ENCODE assay signal across 8 cellular contexts in genomic region chr10:113960617-113961260, GRCh38.
DNase-seq lines count a peak whose midpoint lies in the region; ATAC-seq, FAIRE-seq and TF ChIP-seq lines count a peak whose summit lies in the region.

No MANE protein-coding gene starts in this region.

- no peak overlapping the region for H4K8ac ChIP-seq in H1 (ENCODE audit: extremely low read depth, insufficient read depth, low read length)

- no peak for FAIRE-seq in H1 (lab: Jason Lieb, UNC)

- H3K9ac ChIP-seq in OCI-LY1 (ENCODE audit: low read length) = peak overlapping the region; percentile 21; the same call in 1 of the 2 replicates
- H3K9ac ChIP-seq in H1 (replicated peaks in 1 of 4; ENCODE audit: extremely low read depth in 1 of 4, low read depth in 3 of 4, low read length in 3 of 4) = no peak overlapping the region

- H3F3A ChIP-seq in OCI-LY1 (ENCODE audit: insufficient read depth, low read length) = no peaks in the 10 kb centered on the region; the same call in none of the 2 replicates

- H2AK5ac ChIP-seq in H1 (ENCODE audit: low read depth, low read length) = 0 out of 2 replicates have a peak overlapping the region, but pooled peaks have one; percentile 19

- no peak overlapping the region for H2BK120ac ChIP-seq in H1 (replicated peaks; ENCODE audit: low read depth, low read length)

- H3K4me2 ChIP-seq in OCI-LY1 (ENCODE audit: low read length) = peak overlapping the region; percentile 54
- H3K4me2 ChIP-seq in H1 (ENCODE audit: insufficient read depth in 1 of 2, low read depth in 2 of 2, low read length in 2 of 2) = no peak overlapping the region

- intact Hi-C loops in upper lobe of right lung (cut with DNase I) = no loop called here

- no peak overlapping the region for H3K4ac ChIP-seq in H1 (replicated peaks; ENCODE audit: insufficient read length, low read depth, low read length)

- no peaks in the 10 kb centered on the region for H3K79me1 ChIP-seq in H1 (ENCODE audit: low read depth, low read length)

- H3K9me2 ChIP-seq in OCI-LY1 (ENCODE audit: low read depth, low read length) = no peaks in the 10 kb centered on the region

- H3K4me1 ChIP-seq in OCI-LY1 (ENCODE audit: insufficient read depth, low read length, severe bottlenecking) = peaks cover 53% of the 10 kb centered on the region
- H3K4me1 ChIP-seq in H1 (replicated peaks in 1 of 4; ENCODE audit: control insufficient read depth in 3 of 4, insufficient read depth in 4 of 4, low read length in 3 of 4) = no peaks in the 10 kb centered on the region; a peak in 1 of 7 replicates
- H3K4me1 ChIP-seq in upper lobe of right lung = peaks cover 28% of the 10 kb centered on the region

- no peak overlapping the region for H2BK20ac ChIP-seq in H1 (ENCODE audit: low read length)

- ATAC-seq in HG02610 (IDR thresholded peaks at IDR 0.05; ENCODE audit: unreplicated experiment) = peak; percentile 37
- peak; percentile 47 for ATAC-seq in upper lobe of right lung

- no peak overlapping the region for H4K91ac ChIP-seq in H1 (replicated peaks; ENCODE audit: insufficient read length, low read length)

- peak; percentile 80 for DNase-seq in GM06990 (ENCODE audit: extremely low read depth, insufficient read length)
- peak in 1 of 2 experiments; percentile 10 for DNase-seq in H1 (ENCODE audit: low read depth in 1 of 2, low spot score in 2 of 2)
- DNase-seq in upper lobe of right lung = no peak
- DNase-seq in Kasumi-1 (lab: John Stamatoyannopoulos, UW) = no peak
- DNase-seq in UCSD-AML1 (lab: John Stamatoyannopoulos, UW; ENCODE audit: unreplicated experiment) = no peak
- no peak for DNase-seq in G401 (ENCODE audit: low spot score)

- no peak for TF ChIP-seq EP300 in H1 (IDR thresholded peaks at IDR 0.05; ENCODE audit: borderline replicate concordance in 1 of 2, low read depth in 2 of 2, low read length in 2 of 2)

- H3K4me3 ChIP-seq in GM06990 (replicated peaks; ENCODE audit: low read depth, low read length) (no peak overlapping the region; the same call in 1 of the 2 replicates), OCI-LY1 (ENCODE audit: low read depth, low read length, poor library complexity, severe bottlenecking) (peak overlapping the region; percentile 39), H1 (ENCODE audit: extremely low read depth in 1 of 4, insufficient read depth in 2 of 4, low read depth in 3 of 4, low read length in 4 of 4) (no peak overlapping the region), upper lobe of right lung (no peak overlapping the region)

- no peak overlapping the region for H2BK12ac ChIP-seq in H1 (ENCODE audit: low read depth, low read length)

- no peak overlapping the region for H2AFZ ChIP-seq in OCI-LY1 (ENCODE audit: low read length)
- 0 out of 2 replicates have a peak overlapping the region, but pooled peaks have one; percentile 6 for H2AFZ ChIP-seq in H1 (ENCODE audit: low read length)

- H2BK5ac ChIP-seq in H1 (ENCODE audit: low read depth, low read length) = no peak overlapping the region; the same call in 1 of the 2 replicates

- H3K9me3 ChIP-seq in OCI-LY1 (ENCODE audit: low read length) (no peaks in the 10 kb centered on the region), H1 (ENCODE audit: insufficient read depth in 2 of 2, low read depth in 1 of 2, low read length in 1 of 2) (no peaks in the 10 kb centered on the region), upper lobe of right lung (no peaks in the 10 kb centered on the region)

- no peak for TF ChIP-seq POLR2A in H1 (IDR thresholded peaks at IDR 0.05; ENCODE audit: control extremely low read depth in 1 of 2, low read depth in 2 of 2, low read length in 2 of 2)

- TF ChIP-seq CTCF in GM06990 (IDR thresholded peaks at IDR 0.05; ENCODE audit: insufficient read depth, low read length, poor library complexity, severe bottlenecking) (no peak), OCI-LY1 (IDR thresholded peaks at IDR 0.05; ENCODE audit: low read length) (no peak), H1 (IDR thresholded peaks at IDR 0.05; ENCODE audit: control extremely low read depth in 1 of 3, insufficient read depth in 1 of 3, low read depth in 1 of 3, low read length in 3 of 3) (no peak), upper lobe of right lung (IDR thresholded peaks at IDR 0.05) (no peak)

- H3K23me2 ChIP-seq in H1 (ENCODE audit: low read depth, low read length) = no peaks in the 10 kb centered on the region; the same call in 1 of the 2 replicates

- H2BK15ac ChIP-seq in H1 (ENCODE audit: low read length) = no peak overlapping the region

- peak overlapping the region; percentile 90 for H3K27ac ChIP-seq in OCI-LY1 (ENCODE audit: low read depth, low read length, poor library complexity, severe bottlenecking)
- no peak overlapping the region for H3K27ac ChIP-seq in H1 (ENCODE audit: low read depth, low read length)
- peak overlapping the region; percentile 76 for H3K27ac ChIP-seq in upper lobe of right lung

- WGBS in H1 (ENCODE audit: extremely low coverage in 1 of 2, insufficient coverage in 1 of 2, insufficient read length in 1 of 2, insufficient replicate concordance in 2 of 2, low coverage in 1 of 2, low lambda C conversion rate in 2 of 2, missing lambda C conversion rate in 1 of 2), 2 experiments = 80% methylated on average over 12 of the region's 12 CpGs; no CpG with 5 or more reads in 1 of the 2 experiments

- H3K14ac ChIP-seq in H1 (ENCODE audit: insufficient read length) = no peak overlapping the region

- H3K18ac ChIP-seq in H1 (ENCODE audit: extremely low read depth, low read length) = no peak overlapping the region

- in situ Hi-C loops in G401 (cut with HindIII; ENCODE audit: low sequenced_read_pairs) = no loop called here

- H3K56ac ChIP-seq in H1 (replicated peaks; ENCODE audit: insufficient read length, low read depth, low read length) = no peak overlapping the region

- no peak overlapping the region for H3K23ac ChIP-seq in H1 (ENCODE audit: insufficient read length)

- H4K20me1 ChIP-seq in OCI-LY1 (ENCODE audit: insufficient read depth, low read length) (no peaks in the 10 kb centered on the region), H1 (replicated peaks in 1 of 2; ENCODE audit: control insufficient read depth in 1 of 2, insufficient read depth in 2 of 2, low read length in 2 of 2) (no peaks in the 10 kb centered on the region)

- H3K79me2 ChIP-seq in OCI-LY1 (ENCODE audit: insufficient read depth, low read length) = no peaks in the 10 kb centered on the region
- H3K79me2 ChIP-seq in H1 (ENCODE audit: control insufficient read depth in 1 of 2, insufficient read depth in 2 of 2, low read length in 2 of 2) = no peaks in the 10 kb centered on the region

- H3K36me3 ChIP-seq in GM06990 (ENCODE audit: control insufficient read depth, insufficient read depth, low read length) (no peaks in the 10 kb centered on the region), OCI-LY1 (ENCODE audit: insufficient read depth, low read length) (no peaks in the 10 kb centered on the region), H1 (ENCODE audit: control insufficient read depth in 2 of 4, insufficient read depth in 4 of 4, low read length in 3 of 4) (no peaks in the 10 kb centered on the region), upper lobe of right lung (no peaks in the 10 kb centered on the region)

- H3K27me3 ChIP-seq in GM06990 (replicated peaks; ENCODE audit: control insufficient read depth, insufficient read depth, low read length) (no peaks in the 10 kb centered on the region), OCI-LY1 (ENCODE audit: insufficient read depth, low read length) (no peaks in the 10 kb centered on the region), H1 (replicated peaks in 1 of 4; ENCODE audit: control insufficient read depth in 3 of 4, extremely low read depth in 1 of 4, insufficient read depth in 3 of 4, low read length in 3 of 4) (no peaks in the 10 kb centered on the region), upper lobe of right lung (no peaks in the 10 kb centered on the region)

- POLR2A ChIA-PET in H1 (lab: Charles Lee; ENCODE audit: partially characterized antibody) = no interaction called here

- TF ChIP-seq RAD21 in H1 (IDR thresholded peaks at IDR 0.05 in 1 of 2, conservative IDR thresholded peaks at IDR 0.05 in 1 of 2; ENCODE audit: low read depth in 2 of 2, low read length in 2 of 2) = no peak

- H4K5ac ChIP-seq in H1 (ENCODE audit: insufficient read length, low read depth, low read length) = no peak overlapping the region

- CTCF ChIA-PET in H1 (lab: Charles Lee; ENCODE audit: partially characterized antibody) = interaction anchor here (0.8 to 1.0 kb wide), 2 partner anchors 24 to 149 kb away, joined by 3 read pairs; no protein-coding TSS in a partner anchor

TF ChIP-seq in H1, 55 proteins besides CTCF, POLR2A, EP300 and RAD21:
- TF ChIP-seq JUND (IDR thresholded peaks at IDR 0.05; ENCODE audit: low read length) (peak; percentile 65; the same call in 1 of the 2 replicates), TAF7 (optimal IDR thresholded peaks at IDR 0.05; ENCODE audit: borderline replicate concordance, low read depth, low read length) (no peak), CREB1 (IDR thresholded peaks at IDR 0.05) (peak; percentile 32; the same call in 1 of the 2 replicates)
